In genomic region chr12:132253698-132254480, GRCh38 we compare ENCODE assay signal across 13 cellular contexts.
"Had no signal": no experiment of that assay in that cellular context is flagged by ENCODE, and none has a peak within 500 bp of the region (broad histone marks: within the 10 kb centered on the region; RNA-seq: fewer than 3 reads in every experiment).

No MANE protein-coding gene starts in this region.

- H3K4me3 ChIP-seq: body of pancreas, smooth muscle cell, thyroid gland had no signal

- H3K9me3 ChIP-seq: body of pancreas, thyroid gland had no signal

- ATAC-seq: activated naive CD4-positive, alpha-beta T cell treated with anti-CD3 and anti-CD28 coated beads, Interleukin-2, amount 50 U/mL, for 72 hours; body of pancreas had no signal

- DNase-seq: activated CD4-positive, alpha-beta T cell treated with anti-CD3 and anti-CD28 coated beads, Interleukin-2, amount 50 U/mL, for 1 hour; activated CD4-positive, CD25-positive, alpha-beta regulatory T cell; amniotic stem cell; body of pancreas; cortex of kidney; effector memory CD4-positive, alpha-beta T cell; midbrain; retina had no signal

- H3K4me1 Mint-ChIP-seq: central memory CD8-positive, alpha-beta T cell had no signal

- H3K4me3 Mint-ChIP-seq: central memory CD8-positive, alpha-beta T cell had no signal

- H3K27me3 ChIP-seq: body of pancreas, thyroid gland had no signal

- H3K9me3 Mint-ChIP-seq: activated naive CD4-positive, alpha-beta T cell treated with anti-CD3 and anti-CD28 coated beads, Interleukin-2, amount 50 U/mL, for 72 hours; central memory CD8-positive, alpha-beta T cell had no signal

- H3K4me1 ChIP-seq: body of pancreas, parathyroid adenoma had no signal

- H3K36me3 Mint-ChIP-seq: activated naive CD4-positive, alpha-beta T cell treated with anti-CD3 and anti-CD28 coated beads, Interleukin-2, amount 50 U/mL, for 72 hours had no signal

- H3K36me3 ChIP-seq: thyroid gland had no signal

- H3K27ac ChIP-seq: body of pancreas, parathyroid adenoma had no signal

- H3K27ac Mint-ChIP-seq: activated naive CD4-positive, alpha-beta T cell treated with anti-CD3 and anti-CD28 coated beads, Interleukin-2, amount 50 U/mL, for 72 hours had no signal
